ENCODE assay signal across 17 cellular contexts in the genomic region with DNA sequence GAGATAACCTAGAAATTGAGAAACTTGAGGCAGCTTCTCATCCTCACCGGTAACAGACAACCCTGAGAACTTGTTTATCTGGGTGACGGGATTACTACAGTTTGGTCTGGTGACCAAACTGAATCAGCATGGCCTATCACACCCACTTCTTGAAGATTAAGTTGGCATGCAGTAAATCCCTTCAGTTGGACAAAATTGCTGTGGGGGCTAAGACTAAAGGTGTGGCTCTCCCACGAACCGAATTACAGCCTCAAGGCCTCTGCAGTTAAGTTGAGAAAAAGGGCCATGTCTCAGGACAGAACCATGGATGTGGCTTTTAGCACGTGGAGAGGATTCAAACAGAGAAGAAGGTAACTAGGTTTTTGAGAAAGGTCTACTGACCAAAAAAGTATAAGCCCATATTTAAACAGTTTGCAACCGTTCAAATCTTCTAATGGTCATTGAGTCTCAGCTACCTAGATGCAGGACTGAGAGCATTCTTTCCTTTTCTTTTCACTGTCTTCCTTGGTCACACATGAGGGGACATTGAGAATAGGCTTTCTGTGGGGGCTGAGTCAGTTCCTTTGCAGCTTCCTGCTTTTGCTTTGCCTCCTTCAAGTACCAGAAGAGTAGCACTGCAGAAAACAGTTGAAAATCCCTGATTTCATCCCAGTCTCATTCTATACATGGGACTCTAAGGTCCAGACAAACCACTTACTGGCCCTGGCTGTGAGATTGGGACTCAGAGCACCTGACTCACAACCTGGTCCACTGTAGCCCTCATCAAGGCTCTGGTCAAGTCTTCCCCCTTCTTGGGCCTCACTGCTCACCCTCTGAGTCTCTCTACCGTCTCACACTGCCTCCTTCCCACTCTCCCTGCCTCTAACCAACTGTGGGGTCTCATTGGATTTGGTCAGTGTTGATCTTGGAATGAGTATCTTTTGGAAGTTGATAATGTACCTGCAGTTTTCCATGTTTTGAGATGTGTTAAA. TPM values are rescaled to one million over a fixed set of nuclear protein-coding genes. Genes with fewer than 3 reads are reported as not detected.
DNase-seq lines count a peak whose midpoint lies in the region; ATAC-seq and TF ChIP-seq lines count a peak whose summit lies in the region.
"Had no signal": no experiment of that assay in that cellular context is flagged by ENCODE, and none has a peak within 500 bp of the region (broad histone marks: within the 10 kb centered on the region; RNA-seq: fewer than 3 reads in every experiment).

No MANE protein-coding gene starts in this region.

- H2AFZ ChIP-seq in Loucy (ENCODE audit: low read length), result peak overlapping the region; percentile 93

- H3F3A ChIP-seq in Loucy (ENCODE audit: low read depth), result no peaks in the 10 kb centered on the region

- H3K9me3 ChIP-seq in Loucy (ENCODE audit: insufficient read depth, low read depth, low read length), result no peaks in the 10 kb centered on the region
- H3K9me3 ChIP-seq in psoas muscle, result no peaks in the 10 kb centered on the region
- H3K9me3 ChIP-seq: gastrocnemius medialis, sigmoid colon, stomach had no signal

- H3K4me3 ChIP-seq in Loucy (ENCODE audit: low read length, poor library complexity, severe bottlenecking), result peak overlapping the region; percentile 9
- no peak overlapping the region for H3K4me3 ChIP-seq in psoas muscle
- H3K4me3 ChIP-seq: ascending aorta, gastrocnemius medialis, sigmoid colon, stomach had no signal

- H3K4me1 ChIP-seq in Loucy (ENCODE audit: insufficient read depth, low read length, poor library complexity, severe bottlenecking), result peaks cover 16% of the 10 kb centered on the region
- H3K4me1 ChIP-seq in psoas muscle, result peaks cover 12% of the 10 kb centered on the region
- H3K4me1 ChIP-seq: sigmoid colon had no signal

- no peaks in the 10 kb centered on the region for H3K9me2 ChIP-seq in Loucy (replicated peaks; ENCODE audit: low read depth, low read length)

- H3K27me3 Mint-ChIP-seq in neural crest cell (ENCODE audit: low read depth), result peaks cover 5% of the 10 kb centered on the region

- H3K9me3 Mint-ChIP-seq in neural crest cell, result no peaks in the 10 kb centered on the region
- H3K9me3 Mint-ChIP-seq: naive thymus-derived CD4-positive, alpha-beta T cell had no signal

- ATAC-seq in HG02884 (IDR thresholded peaks at IDR 0.05; ENCODE audit: unreplicated experiment) (no peak), GM19455 (IDR thresholded peaks at IDR 0.05; ENCODE audit: unreplicated experiment) (no peak), psoas muscle (no peak)
- ATAC-seq: gastrocnemius medialis; naive thymus-derived CD4-positive, alpha-beta T cell had no signal

- intact Hi-C loops in psoas muscle (cut with DNase I), result no loop called here

- no peak overlapping the region for H3K4me3 Mint-ChIP-seq in neural crest cell
- H3K4me3 Mint-ChIP-seq: naive thymus-derived CD4-positive, alpha-beta T cell had no signal

- H3K9ac ChIP-seq in Loucy (ENCODE audit: low read depth, low read length, poor library complexity, severe bottlenecking), result peak overlapping the region; percentile 19

- H3K79me2 ChIP-seq in Loucy (ENCODE audit: insufficient read depth, low read length), result no peaks in the 10 kb centered on the region

- no peaks in the 10 kb centered on the region for H4K20me1 ChIP-seq in Loucy (ENCODE audit: insufficient read depth, low read length, poor library complexity, severe bottlenecking)

- TF ChIP-seq CTCF in Loucy (conservative IDR thresholded peaks at IDR 0.05; ENCODE audit: low read length) (no peak), neural crest cell (conservative IDR thresholded peaks at IDR 0.05) (no peak), psoas muscle (IDR thresholded peaks at IDR 0.05) (no peak)

- no peaks in the 10 kb centered on the region for H3K36me3 Mint-ChIP-seq in neural crest cell (ENCODE audit: low read depth)
- H3K36me3 Mint-ChIP-seq: naive thymus-derived CD4-positive, alpha-beta T cell had no signal

- H3K4me1 Mint-ChIP-seq in neural crest cell, result peaks cover 11% of the 10 kb centered on the region
- H3K4me1 Mint-ChIP-seq: naive thymus-derived CD4-positive, alpha-beta T cell had no signal

- H3K4me2 ChIP-seq in Loucy (ENCODE audit: low read depth, low read length, poor library complexity, severe bottlenecking), result peak overlapping the region; percentile 49

- H3K36me3 ChIP-seq in Loucy (ENCODE audit: insufficient read depth, low read length), result no peaks in the 10 kb centered on the region
- H3K36me3 ChIP-seq in psoas muscle (ENCODE audit: insufficient read depth in 1 of 2, low read depth in 1 of 2), result no peaks in the 10 kb centered on the region
- H3K36me3 ChIP-seq: ascending aorta, gastrocnemius medialis, sigmoid colon, stomach had no signal

- H3K27ac ChIP-seq in psoas muscle, result no peak overlapping the region
- H3K27ac ChIP-seq: ascending aorta, gastrocnemius medialis, sigmoid colon, stomach had no signal

- peak; percentile 45 for DNase-seq in GDM1 (lab: John Stamatoyannopoulos, UW)
- DNase-seq in dermis blood vessel endothelial cell, result peak; percentile 65
- no peak for DNase-seq in neural crest cell (ENCODE audit: low read depth, low spot score)
- no peak for DNase-seq in psoas muscle
- no peak for DNase-seq in cerebellar cortex (ENCODE audit: low spot score)
- DNase-seq: activated CD4-positive, alpha-beta T cell treated with anti-CD3 and anti-CD28 coated beads for 1 hour; DMS53; gastrocnemius medialis; kidney; naive thymus-derived CD4-positive, alpha-beta T cell; sigmoid colon; stomach had no signal

- 80 to 90% (median 80%) methylated on average over 7 of the region's 7 CpGs for WGBS in psoas muscle, 3 donors

- H3K27me3 ChIP-seq in Loucy (ENCODE audit: insufficient read depth, low read length, poor library complexity, severe bottlenecking), result no peaks in the 10 kb centered on the region
- H3K27me3 ChIP-seq in psoas muscle (ENCODE audit: insufficient read depth in 3 of 3, low read length in 2 of 3), result no peaks in the 10 kb centered on the region
- H3K27me3 ChIP-seq: ascending aorta, gastrocnemius medialis, sigmoid colon, stomach had no signal

- peak overlapping the region; percentile 72 for H3K27ac Mint-ChIP-seq in neural crest cell (ENCODE audit: unreplicated experiment)
- H3K27ac Mint-ChIP-seq: naive thymus-derived CD4-positive, alpha-beta T cell had no signal

RNA-seq across cellular contexts. Expression of gene PDE6A, which starts 30.9 kb away (rescaled TPM):
- total RNA-seq in dermis blood vessel endothelial cell (0.05 TPM in 1 of 2 replicates, not detected in the other), neural crest cell (not detected in 2 replicates), psoas muscle (under 1 TPM; 0.04 to 0.26 (median 0.08) TPM)
- under 1 TPM; 0.09 to 0.15 (median 0.10) TPM for polyA plus RNA-seq in psoas muscle
- total RNA-seq: ascending aorta; gastrocnemius medialis; naive thymus-derived CD4-positive, alpha-beta T cell; sigmoid colon had no signal
- polyA plus RNA-seq: BJ had no signal

RNA-seq across cellular contexts. Expression of gene SLC26A2, which starts 46.8 kb away (rescaled TPM):
- total RNA-seq in dermis blood vessel endothelial cell (22.0 and 25.3 TPM in 2 replicates), neural crest cell (14.2 and 14.3 TPM in 2 replicates), psoas muscle (10 to 100 TPM in 1 of 4 donors, 1 to 10 TPM in 3; 4.1 to 20.1 (median 6.4) TPM)
- 10 to 100 TPM in 1 of 3 donors, 1 to 10 TPM in 2; 4.0 to 14.3 (median 8.0) TPM for polyA plus RNA-seq in psoas muscle

Comparison
In these comparisons a context has a peak if more than half of its experiments do, and no peak if none do; other contexts are left out.
1. DNase-seq: peak in GDM1 (single experiment) and dermis blood vessel endothelial cell (single experiment); none in neural crest cell (single experiment), psoas muscle (0 of 2) and cerebellar cortex (single experiment).